1 cellular context compared by ENCODE assay signal in genomic region chr2:219576505-219577388, GRCh38.
A peak's percentile ranks its signal among the peaks of the same experiment; 100 is the strongest.
TF ChIP-seq lines count a peak whose summit lies in the region.

No MANE protein-coding gene starts in this region.

TF ChIP-seq in HepG2, 621 proteins besides CTCF, POLR2A, EP300 and RAD21 (continued from another document and continues in another):
- TF ChIP-seq, protein P1, sequence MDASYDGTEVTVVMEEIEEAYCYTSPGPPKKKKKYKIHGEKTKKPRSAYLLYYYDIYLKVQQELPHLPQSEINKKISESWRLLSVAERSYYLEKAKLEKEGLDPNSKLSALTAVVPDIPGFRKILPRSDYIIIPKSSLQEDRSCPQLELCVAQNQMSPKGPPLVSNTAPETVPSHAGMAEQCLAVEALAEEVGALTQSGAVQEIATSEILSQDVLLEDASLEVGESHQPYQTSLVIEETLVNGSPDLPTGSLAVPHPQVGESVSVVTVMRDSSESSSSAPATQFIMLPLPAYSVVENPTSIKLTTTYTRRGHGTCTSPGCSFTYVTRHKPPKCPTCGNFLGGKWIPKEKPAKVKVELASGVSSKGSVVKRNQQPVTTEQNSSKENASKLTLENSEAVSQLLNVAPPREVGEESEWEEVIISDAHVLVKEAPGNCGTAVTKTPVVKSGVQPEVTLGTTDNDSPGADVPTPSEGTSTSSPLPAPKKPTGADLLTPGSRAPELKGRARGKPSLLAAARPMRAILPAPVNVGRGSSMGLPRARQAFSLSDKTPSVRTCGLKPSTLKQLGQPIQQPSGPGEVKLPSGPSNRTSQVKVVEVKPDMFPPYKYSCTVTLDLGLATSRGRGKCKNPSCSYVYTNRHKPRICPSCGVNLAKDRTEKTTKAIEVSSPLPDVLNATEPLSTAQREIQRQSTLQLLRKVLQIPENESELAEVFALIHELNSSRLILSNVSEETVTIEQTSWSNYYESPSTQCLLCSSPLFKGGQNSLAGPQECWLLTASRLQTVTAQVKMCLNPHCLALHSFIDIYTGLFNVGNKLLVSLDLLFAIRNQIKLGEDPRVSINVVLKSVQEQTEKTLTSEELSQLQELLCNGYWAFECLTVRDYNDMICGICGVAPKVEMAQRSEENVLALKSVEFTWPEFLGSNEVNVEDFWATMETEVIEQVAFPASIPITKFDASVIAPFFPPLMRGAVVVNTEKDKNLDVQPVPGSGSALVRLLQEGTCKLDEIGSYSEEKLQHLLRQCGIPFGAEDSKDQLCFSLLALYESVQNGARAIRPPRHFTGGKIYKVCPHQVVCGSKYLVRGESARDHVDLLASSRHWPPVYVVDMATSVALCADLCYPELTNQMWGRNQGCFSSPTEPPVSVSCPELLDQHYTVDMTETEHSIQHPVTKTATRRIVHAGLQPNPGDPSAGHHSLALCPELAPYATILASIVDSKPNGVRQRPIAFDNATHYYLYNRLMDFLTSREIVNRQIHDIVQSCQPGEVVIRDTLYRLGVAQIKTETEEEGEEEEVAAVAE (CRISPR knock-in tag; IDR thresholded peaks at IDR 0.05; ENCODE audit: borderline replicate concordance) = peak; percentile 91; the same call in 1 of the 2 replicates
- TF ChIP-seq ZNF570 (CRISPR knock-in tag; IDR thresholded peaks at IDR 0.05; ENCODE audit: borderline replicate concordance) (0 out of 2 replicates have a peak, but pooled peaks have one; percentile 30), SRSF4 (IDR thresholded peaks at IDR 0.05; ENCODE audit: low read depth, low read length, poor library complexity, severe bottlenecking) (no peak), PITX1 (CRISPR knock-in tag; IDR thresholded peaks at IDR 0.05) (peak; percentile 91; the same call in 1 of the 2 replicates), FOSL2 (CRISPR knock-in tag; IDR thresholded peaks at IDR 0.05) (peak; percentile 89), SOX13 (IDR thresholded peaks at IDR 0.05) (no peak; the same call in none of the 2 replicates), SOX13 (CRISPR knock-in tag; conservative IDR thresholded peaks at IDR 0.05 in 1 of 2, IDR thresholded peaks at IDR 0.05 in 1 of 2) (peak in 1 of 2 experiments; percentile 89; a peak in 2 of 4 replicates), YY1 (IDR thresholded peaks at IDR 0.05; ENCODE audit: insufficient read depth, insufficient replicate concordance, low read depth, low read length) (peak; percentile 76), FOXK2 (IDR thresholded peaks at IDR 0.05) (peak; percentile 96), IKZF1 (IDR thresholded peaks at IDR 0.05) (no peak), EZH2 (conservative IDR thresholded peaks at IDR 0.05; ENCODE audit: low read depth, low read length) (no peak), ZNF660 (CRISPR knock-in tag; IDR thresholded peaks at IDR 0.05; ENCODE audit: borderline replicate concordance, low read depth) (no peak), CENPBD1 (CRISPR knock-in tag; IDR thresholded peaks at IDR 0.05; ENCODE audit: borderline replicate concordance, low read depth) (peak; percentile 49), SIN3B (IDR thresholded peaks at IDR 0.05; ENCODE audit: low read length) (no peak), HIVEP1 (CRISPR knock-in tag; IDR thresholded peaks at IDR 0.05) (peak; percentile 95), EHMT2 (IDR thresholded peaks at IDR 0.05; ENCODE audit: borderline replicate concordance, low read depth, low read length) (peak; percentile 31; the same call in 1 of the 2 replicates), THYN1 (CRISPR knock-in tag; IDR thresholded peaks at IDR 0.05; ENCODE audit: borderline replicate concordance, low read depth) (peak; percentile 28; the same call in 1 of the 2 replicates), HHEX (CRISPR knock-in tag; IDR thresholded peaks at IDR 0.05) (no peak), SMARCC2 (IDR thresholded peaks at IDR 0.05) (no peak), ZNF331 (CRISPR knock-in tag; IDR thresholded peaks at IDR 0.05) (peak; percentile 97), ZNF619 (CRISPR knock-in tag; IDR thresholded peaks at IDR 0.05) (no peak), KDM6A (CRISPR knock-in tag; IDR thresholded peaks at IDR 0.05; ENCODE audit: low read depth) (peak; percentile 64; the same call in 1 of the 2 replicates), ZNF235 (CRISPR knock-in tag; IDR thresholded peaks at IDR 0.05; ENCODE audit: borderline replicate concordance) (peak; percentile 91; the same call in 1 of the 2 replicates), ERF (CRISPR knock-in tag; IDR thresholded peaks at IDR 0.05) (peak; percentile 93), ZNF615 (CRISPR knock-in tag; IDR thresholded peaks at IDR 0.05; ENCODE audit: borderline replicate concordance) (peak; percentile 52; the same call in 1 of the 2 replicates), ZNF513 (CRISPR knock-in tag; conservative IDR thresholded peaks at IDR 0.05) (no peak), SMC3 (IDR thresholded peaks at IDR 0.05; ENCODE audit: low read length) (peak; percentile 28; the same call in 1 of the 2 replicates)
- TF ChIP-seq, protein P2, sequence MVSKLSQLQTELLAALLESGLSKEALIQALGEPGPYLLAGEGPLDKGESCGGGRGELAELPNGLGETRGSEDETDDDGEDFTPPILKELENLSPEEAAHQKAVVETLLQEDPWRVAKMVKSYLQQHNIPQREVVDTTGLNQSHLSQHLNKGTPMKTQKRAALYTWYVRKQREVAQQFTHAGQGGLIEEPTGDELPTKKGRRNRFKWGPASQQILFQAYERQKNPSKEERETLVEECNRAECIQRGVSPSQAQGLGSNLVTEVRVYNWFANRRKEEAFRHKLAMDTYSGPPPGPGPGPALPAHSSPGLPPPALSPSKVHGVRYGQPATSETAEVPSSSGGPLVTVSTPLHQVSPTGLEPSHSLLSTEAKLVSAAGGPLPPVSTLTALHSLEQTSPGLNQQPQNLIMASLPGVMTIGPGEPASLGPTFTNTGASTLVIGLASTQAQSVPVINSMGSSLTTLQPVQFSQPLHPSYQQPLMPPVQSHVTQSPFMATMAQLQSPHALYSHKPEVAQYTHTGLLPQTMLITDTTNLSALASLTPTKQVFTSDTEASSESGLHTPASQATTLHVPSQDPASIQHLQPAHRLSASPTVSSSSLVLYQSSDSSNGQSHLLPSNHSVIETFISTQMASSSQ (IDR thresholded peaks at IDR 0.05; ENCODE audit: low read depth) = peak; percentile 80
- TF ChIP-seq, protein P2 (CRISPR knock-in tag; IDR thresholded peaks at IDR 0.05; ENCODE audit: borderline replicate concordance) = peak; percentile 93; the same call in 1 of the 2 replicates
- TF ChIP-seq, protein P3, sequence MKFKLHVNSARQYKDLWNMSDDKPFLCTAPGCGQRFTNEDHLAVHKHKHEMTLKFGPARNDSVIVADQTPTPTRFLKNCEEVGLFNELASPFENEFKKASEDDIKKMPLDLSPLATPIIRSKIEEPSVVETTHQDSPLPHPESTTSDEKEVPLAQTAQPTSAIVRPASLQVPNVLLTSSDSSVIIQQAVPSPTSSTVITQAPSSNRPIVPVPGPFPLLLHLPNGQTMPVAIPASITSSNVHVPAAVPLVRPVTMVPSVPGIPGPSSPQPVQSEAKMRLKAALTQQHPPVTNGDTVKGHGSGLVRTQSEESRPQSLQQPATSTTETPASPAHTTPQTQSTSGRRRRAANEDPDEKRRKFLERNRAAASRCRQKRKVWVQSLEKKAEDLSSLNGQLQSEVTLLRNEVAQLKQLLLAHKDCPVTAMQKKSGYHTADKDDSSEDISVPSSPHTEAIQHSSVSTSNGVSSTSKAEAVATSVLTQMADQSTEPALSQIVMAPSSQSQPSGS (CRISPR knock-in tag; IDR thresholded peaks at IDR 0.05) = peak; percentile 94
- TF ChIP-seq, protein P4, sequence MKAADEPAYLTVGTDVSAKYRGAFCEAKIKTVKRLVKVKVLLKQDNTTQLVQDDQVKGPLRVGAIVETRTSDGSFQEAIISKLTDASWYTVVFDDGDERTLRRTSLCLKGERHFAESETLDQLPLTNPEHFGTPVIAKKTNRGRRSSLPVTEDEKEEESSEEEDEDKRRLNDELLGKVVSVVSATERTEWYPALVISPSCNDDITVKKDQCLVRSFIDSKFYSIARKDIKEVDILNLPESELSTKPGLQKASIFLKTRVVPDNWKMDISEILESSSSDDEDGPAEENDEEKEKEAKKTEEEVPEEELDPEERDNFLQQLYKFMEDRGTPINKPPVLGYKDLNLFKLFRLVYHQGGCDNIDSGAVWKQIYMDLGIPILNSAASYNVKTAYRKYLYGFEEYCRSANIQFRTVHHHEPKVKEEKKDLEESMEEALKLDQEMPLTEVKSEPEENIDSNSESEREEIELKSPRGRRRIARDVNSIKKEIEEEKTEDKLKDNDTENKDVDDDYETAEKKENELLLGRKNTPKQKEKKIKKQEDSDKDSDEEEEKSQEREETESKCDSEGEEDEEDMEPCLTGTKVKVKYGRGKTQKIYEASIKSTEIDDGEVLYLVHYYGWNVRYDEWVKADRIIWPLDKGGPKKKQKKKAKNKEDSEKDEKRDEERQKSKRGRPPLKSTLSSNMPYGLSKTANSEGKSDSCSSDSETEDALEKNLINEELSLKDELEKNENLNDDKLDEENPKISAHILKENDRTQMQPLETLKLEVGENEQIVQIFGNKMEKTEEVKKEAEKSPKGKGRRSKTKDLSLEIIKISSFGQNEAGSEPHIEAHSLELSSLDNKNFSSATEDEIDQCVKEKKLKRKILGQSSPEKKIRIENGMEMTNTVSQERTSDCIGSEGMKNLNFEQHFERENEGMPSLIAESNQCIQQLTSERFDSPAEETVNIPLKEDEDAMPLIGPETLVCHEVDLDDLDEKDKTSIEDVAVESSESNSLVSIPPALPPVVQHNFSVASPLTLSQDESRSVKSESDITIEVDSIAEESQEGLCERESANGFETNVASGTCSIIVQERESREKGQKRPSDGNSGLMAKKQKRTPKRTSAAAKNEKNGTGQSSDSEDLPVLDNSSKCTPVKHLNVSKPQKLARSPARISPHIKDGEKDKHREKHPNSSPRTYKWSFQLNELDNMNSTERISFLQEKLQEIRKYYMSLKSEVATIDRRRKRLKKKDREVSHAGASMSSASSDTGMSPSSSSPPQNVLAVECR (CRISPR knock-in tag; IDR thresholded peaks at IDR 0.05; ENCODE audit: borderline replicate concordance) = peak; percentile 88
- TF ChIP-seq, protein P5, sequence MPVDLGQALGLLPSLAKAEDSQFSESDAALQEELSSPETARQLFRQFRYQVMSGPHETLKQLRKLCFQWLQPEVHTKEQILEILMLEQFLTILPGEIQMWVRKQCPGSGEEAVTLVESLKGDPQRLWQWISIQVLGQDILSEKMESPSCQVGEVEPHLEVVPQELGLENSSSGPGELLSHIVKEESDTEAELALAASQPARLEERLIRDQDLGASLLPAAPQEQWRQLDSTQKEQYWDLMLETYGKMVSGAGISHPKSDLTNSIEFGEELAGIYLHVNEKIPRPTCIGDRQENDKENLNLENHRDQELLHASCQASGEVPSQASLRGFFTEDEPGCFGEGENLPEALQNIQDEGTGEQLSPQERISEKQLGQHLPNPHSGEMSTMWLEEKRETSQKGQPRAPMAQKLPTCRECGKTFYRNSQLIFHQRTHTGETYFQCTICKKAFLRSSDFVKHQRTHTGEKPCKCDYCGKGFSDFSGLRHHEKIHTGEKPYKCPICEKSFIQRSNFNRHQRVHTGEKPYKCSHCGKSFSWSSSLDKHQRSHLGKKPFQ (CRISPR knock-in tag; IDR thresholded peaks at IDR 0.05; ENCODE audit: insufficient replicate concordance) = peak; percentile 96
- TF ChIP-seq, protein P6, sequence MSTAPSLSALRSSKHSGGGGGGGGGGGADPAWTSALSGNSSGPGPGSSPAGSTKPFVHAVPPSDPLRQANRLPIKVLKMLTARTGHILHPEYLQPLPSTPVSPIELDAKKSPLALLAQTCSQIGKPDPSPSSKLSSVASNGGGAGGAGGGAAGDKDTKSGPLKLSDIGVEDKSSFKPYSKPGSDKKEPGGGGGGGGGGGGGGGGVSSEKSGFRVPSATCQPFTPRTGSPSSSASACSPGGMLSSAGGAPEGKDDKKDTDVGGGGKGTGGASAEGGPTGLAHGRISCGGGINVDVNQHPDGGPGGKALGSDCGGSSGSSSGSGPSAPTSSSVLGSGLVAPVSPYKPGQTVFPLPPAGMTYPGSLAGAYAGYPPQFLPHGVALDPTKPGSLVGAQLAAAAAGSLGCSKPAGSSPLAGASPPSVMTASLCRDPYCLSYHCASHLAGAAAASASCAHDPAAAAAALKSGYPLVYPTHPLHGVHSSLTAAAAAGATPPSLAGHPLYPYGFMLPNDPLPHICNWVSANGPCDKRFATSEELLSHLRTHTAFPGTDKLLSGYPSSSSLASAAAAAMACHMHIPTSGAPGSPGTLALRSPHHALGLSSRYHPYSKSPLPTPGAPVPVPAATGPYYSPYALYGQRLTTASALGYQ (CRISPR knock-in tag; IDR thresholded peaks at IDR 0.05) = peak; percentile 94
- TF ChIP-seq, protein P7, sequence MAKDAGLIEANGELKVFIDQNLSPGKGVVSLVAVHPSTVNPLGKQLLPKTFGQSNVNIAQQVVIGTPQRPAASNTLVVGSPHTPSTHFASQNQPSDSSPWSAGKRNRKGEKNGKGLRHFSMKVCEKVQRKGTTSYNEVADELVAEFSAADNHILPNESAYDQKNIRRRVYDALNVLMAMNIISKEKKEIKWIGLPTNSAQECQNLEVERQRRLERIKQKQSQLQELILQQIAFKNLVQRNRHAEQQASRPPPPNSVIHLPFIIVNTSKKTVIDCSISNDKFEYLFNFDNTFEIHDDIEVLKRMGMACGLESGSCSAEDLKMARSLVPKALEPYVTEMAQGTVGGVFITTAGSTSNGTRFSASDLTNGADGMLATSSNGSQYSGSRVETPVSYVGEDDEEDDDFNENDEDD (CRISPR knock-in tag; IDR thresholded peaks at IDR 0.05; ENCODE audit: borderline replicate concordance) = peak; percentile 84
